ENCODE assay signal across 12 cellular contexts in the genomic region with DNA sequence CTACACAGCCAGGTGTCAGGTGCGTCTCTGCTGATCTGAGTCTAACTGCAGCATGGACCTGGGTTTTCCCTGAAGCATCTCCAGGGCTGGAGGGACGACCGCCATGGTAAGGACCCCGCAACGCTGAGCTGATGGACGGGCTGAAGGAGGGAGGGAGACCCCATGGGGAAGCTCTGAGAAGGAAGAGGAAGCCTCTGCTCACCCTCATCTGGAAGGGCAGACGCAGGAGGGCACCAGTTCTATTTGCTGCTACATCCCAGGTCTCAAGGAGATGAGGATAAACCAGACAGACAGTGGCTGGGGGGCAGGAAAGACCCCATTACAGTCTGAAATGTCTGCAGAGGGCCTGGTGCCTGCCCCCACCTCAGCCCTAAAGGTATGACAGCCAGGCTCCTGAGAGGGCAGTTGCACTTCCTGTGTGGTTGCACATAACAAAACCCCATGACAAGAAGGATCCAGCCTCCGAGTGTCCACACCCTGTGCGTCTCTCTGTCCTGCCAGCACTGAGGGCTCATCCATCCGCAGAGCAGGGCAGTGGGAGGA. TPM values are rescaled to one million over a fixed set of nuclear protein-coding genes. Genes with fewer than 3 reads are reported as not detected.
DNase-seq lines count a peak whose midpoint lies in the region; ATAC-seq lines count a peak whose summit lies in the region.
"Had no signal": no experiment of that assay in that cellular context is flagged by ENCODE, and none has a peak within 500 bp of the region (broad histone marks: within the 10 kb centered on the region; RNA-seq: fewer than 3 reads in every experiment).

A gene (plus strand): TSS at position 461 of the 543 bp plus-strand sequence. CDS start 89 bp downstream, outside the sequence.

- CTCF ChIA-PET in activated naive CD4-positive, alpha-beta T cell treated with anti-CD3 and anti-CD28 coated beads, Interleukin-2, amount 10 ng/mL, durations not matched to agents 7 days and 5 days (lab: Charles Lee), result no interaction called here
- CTCF ChIA-PET in activated CD4-positive, alpha-beta memory T cell treated with anti-CD3 and anti-CD28 coated beads, Interleukin-2, amount 10 ng/mL, durations not matched to agents 7 days and 5 days (lab: Charles Lee), result no interaction called here

- ATAC-seq in GM18867 (IDR thresholded peaks at IDR 0.05; ENCODE audit: unreplicated experiment), result peak; percentile 57
- peak; percentile 89 to 93 for ATAC-seq in stimulated activated naive B cell treated with anti-CD40 and anti-IgM and Interleukin-4, amounts not matched to agents 10 μg/mL and 1 μg/mL and 100 μg/mL, for 72 hours (replicated peaks)
- no peak for ATAC-seq in GM21529 (IDR thresholded peaks at IDR 0.05; ENCODE audit: unreplicated experiment)
- ATAC-seq: SK-N-SH treated with all-trans-retinoic acid at 6 μM for 48 hours had no signal

- POLR2A ChIA-PET in activated CD4-positive, alpha-beta memory T cell treated with anti-CD3 and anti-CD28 coated beads, Interleukin-2, amount 10 ng/mL, durations not matched to agents 7 days and 5 days (lab: Charles Lee), result no interaction called here

- DNase-seq in Kasumi-1 (lab: John Stamatoyannopoulos, UW) (peak; percentile 33 to 49), globus pallidus (ENCODE audit: low spot score) (peak; percentile 5)
- DNase-seq in stimulated activated naive B cell treated with anti-CD40 and anti-IgM and Interleukin-4, amounts not matched to agents 10 μg/mL and 1 μg/mL and 100 μg/mL, for 72 hours, result peak; percentile 34
- DNase-seq in activated naive CD4-positive, alpha-beta T cell treated with anti-CD3 and anti-CD28 coated beads, Interleukin-2, amount 10 ng/mL, durations not matched to agents 7 days and 5 days, result no peak
- DNase-seq in central memory CD4-positive, alpha-beta T cell, result no peak
- no peak for DNase-seq in activated CD4-positive, alpha-beta memory T cell treated with anti-CD3 and anti-CD28 coated beads, Interleukin-2, amount 10 ng/mL, durations not matched to agents 7 days and 5 days
- DNase-seq: NCI-H2171; stimulated activated naive CD8-positive, alpha-beta T cell treated with anti-CD3 and anti-CD28 coated beads, Interleukin-15, amount 100 ng/mL, for 72 hours had no signal

- H3K36me3 Mint-ChIP-seq in stimulated activated naive B cell treated with anti-CD40 and anti-IgM and Interleukin-4, amounts not matched to agents 10 μg/mL and 1 μg/mL and 100 μg/mL, for 72 hours, result peaks cover 0 to 3% of the 10 kb centered on the region in 2 donors
- no peaks in the 10 kb centered on the region for H3K36me3 Mint-ChIP-seq in activated naive CD4-positive, alpha-beta T cell treated with anti-CD3 and anti-CD28 coated beads, Interleukin-2, amount 10 ng/mL, durations not matched to agents 7 days and 5 days
- H3K36me3 Mint-ChIP-seq in activated CD4-positive, alpha-beta memory T cell treated with anti-CD3 and anti-CD28 coated beads, Interleukin-2, amount 10 ng/mL, durations not matched to agents 7 days and 5 days (ENCODE audit: low read depth), result no peaks in the 10 kb centered on the region

- no peaks in the 10 kb centered on the region for H3K9me3 Mint-ChIP-seq in stimulated activated naive B cell treated with anti-CD40 and anti-IgM and Interleukin-4, amounts not matched to agents 10 μg/mL and 1 μg/mL and 100 μg/mL, for 72 hours
- no peaks in the 10 kb centered on the region for H3K9me3 Mint-ChIP-seq in activated naive CD4-positive, alpha-beta T cell treated with anti-CD3 and anti-CD28 coated beads, Interleukin-2, amount 10 ng/mL, durations not matched to agents 7 days and 5 days
- H3K9me3 Mint-ChIP-seq in activated CD4-positive, alpha-beta memory T cell treated with anti-CD3 and anti-CD28 coated beads, Interleukin-2, amount 10 ng/mL, durations not matched to agents 7 days and 5 days, result no peaks in the 10 kb centered on the region
- H3K9me3 Mint-ChIP-seq: stimulated activated naive CD8-positive, alpha-beta T cell treated with anti-CD3 and anti-CD28 coated beads, Interleukin-15, amount 100 ng/mL, for 72 hours had no signal

- H3K27me3 Mint-ChIP-seq in stimulated activated naive B cell treated with anti-CD40 and anti-IgM and Interleukin-4, amounts not matched to agents 10 μg/mL and 1 μg/mL and 100 μg/mL, for 72 hours, result peaks cover 0 to 8% of the 10 kb centered on the region in 2 donors
- H3K27me3 Mint-ChIP-seq in activated naive CD4-positive, alpha-beta T cell treated with anti-CD3 and anti-CD28 coated beads, Interleukin-2, amount 10 ng/mL, durations not matched to agents 7 days and 5 days, result peaks cover 69% of the 10 kb centered on the region
- H3K27me3 Mint-ChIP-seq in activated CD4-positive, alpha-beta memory T cell treated with anti-CD3 and anti-CD28 coated beads, Interleukin-2, amount 10 ng/mL, durations not matched to agents 7 days and 5 days, result peaks cover 23% of the 10 kb centered on the region

- peak within 1 kb of the TSS; percentile 62 to 69 for H3K4me3 Mint-ChIP-seq in stimulated activated naive B cell treated with anti-CD40 and anti-IgM and Interleukin-4, amounts not matched to agents 10 μg/mL and 1 μg/mL and 100 μg/mL, for 72 hours
- H3K4me3 Mint-ChIP-seq in activated naive CD4-positive, alpha-beta T cell treated with anti-CD3 and anti-CD28 coated beads, Interleukin-2, amount 10 ng/mL, durations not matched to agents 7 days and 5 days, result no peak within 1 kb of the TSS
- no peak within 1 kb of the TSS for H3K4me3 Mint-ChIP-seq in activated CD4-positive, alpha-beta memory T cell treated with anti-CD3 and anti-CD28 coated beads, Interleukin-2, amount 10 ng/mL, durations not matched to agents 7 days and 5 days
- H3K4me3 Mint-ChIP-seq: stimulated activated naive CD8-positive, alpha-beta T cell treated with anti-CD3 and anti-CD28 coated beads, Interleukin-15, amount 100 ng/mL, for 72 hours had no signal

- peak within 1 kb of the TSS; percentile 92 for H3K27ac Mint-ChIP-seq in stimulated activated naive B cell treated with anti-CD40 and anti-IgM and Interleukin-4, amounts not matched to agents 10 μg/mL and 1 μg/mL and 100 μg/mL, for 72 hours
- no peak within 1 kb of the TSS for H3K27ac Mint-ChIP-seq in activated naive CD4-positive, alpha-beta T cell treated with anti-CD3 and anti-CD28 coated beads, Interleukin-2, amount 10 ng/mL, durations not matched to agents 7 days and 5 days
- H3K27ac Mint-ChIP-seq in activated CD4-positive, alpha-beta memory T cell treated with anti-CD3 and anti-CD28 coated beads, Interleukin-2, amount 10 ng/mL, durations not matched to agents 7 days and 5 days, result no peak within 1 kb of the TSS

- H3K4me1 Mint-ChIP-seq in stimulated activated naive B cell treated with anti-CD40 and anti-IgM and Interleukin-4, amounts not matched to agents 10 μg/mL and 1 μg/mL and 100 μg/mL, for 72 hours, result peaks cover 30 to 42% of the 10 kb centered on the region in 2 donors
- H3K4me1 Mint-ChIP-seq in activated naive CD4-positive, alpha-beta T cell treated with anti-CD3 and anti-CD28 coated beads, Interleukin-2, amount 10 ng/mL, durations not matched to agents 7 days and 5 days, result peaks cover 19% of the 10 kb centered on the region
- peaks cover 14% of the 10 kb centered on the region for H3K4me1 Mint-ChIP-seq in activated CD4-positive, alpha-beta memory T cell treated with anti-CD3 and anti-CD28 coated beads, Interleukin-2, amount 10 ng/mL, durations not matched to agents 7 days and 5 days

RNA-seq across cellular contexts. Expression of the gene that starts here (rescaled TPM):
- not detected for total RNA-seq in activated CD4-positive, alpha-beta memory T cell treated with anti-CD3 and anti-CD28 coated beads, Interleukin-2, amount 10 ng/mL, durations not matched to agents 7 days and 5 days
- total RNA-seq: HT1080 had no signal

Comparison
In these comparisons a context has a peak if more than half of its experiments do, and no peak if none do; other contexts are left out.
1. DNase-seq: peak in Kasumi-1 (2 of 2), globus pallidus (single experiment) and stimulated activated naive B cell treated with anti-CD40 and anti-IgM and Interleukin-4, amounts not matched to agents 10 μg/mL and 1 μg/mL and 100 μg/mL, for 72 hours (single experiment); none in activated naive CD4-positive, alpha-beta T cell treated with anti-CD3 and anti-CD28 coated beads, Interleukin-2, amount 10 ng/mL, durations not matched to agents 7 days and 5 days (single experiment), central memory CD4-positive, alpha-beta T cell (single experiment) and activated CD4-positive, alpha-beta memory T cell treated with anti-CD3 and anti-CD28 coated beads, Interleukin-2, amount 10 ng/mL, durations not matched to agents 7 days and 5 days (single experiment).
2. H3K4me3 Mint-ChIP-seq: peak in stimulated activated naive B cell treated with anti-CD40 and anti-IgM and Interleukin-4, amounts not matched to agents 10 μg/mL and 1 μg/mL and 100 μg/mL, for 72 hours (2 of 2); none in activated naive CD4-positive, alpha-beta T cell treated with anti-CD3 and anti-CD28 coated beads, Interleukin-2, amount 10 ng/mL, durations not matched to agents 7 days and 5 days (single experiment) and activated CD4-positive, alpha-beta memory T cell treated with anti-CD3 and anti-CD28 coated beads, Interleukin-2, amount 10 ng/mL, durations not matched to agents 7 days and 5 days (single experiment).